1 cellular context compared by ENCODE assay signal in genomic region chr20:47711046-47711752, GRCh38.
TF ChIP-seq lines count a peak whose summit lies in the region.

No MANE protein-coding gene starts in this region.

TF ChIP-seq in HepG2, 621 proteins besides CTCF, POLR2A, EP300 and RAD21 (continued from another document and continues in another):
- TF ChIP-seq ZNF770 (CRISPR knock-in tag; IDR thresholded peaks at IDR 0.05) = peak; percentile 75
- no peak for TF ChIP-seq ZBTB21 (CRISPR knock-in tag; IDR thresholded peaks at IDR 0.05)
- TF ChIP-seq AHR (CRISPR knock-in tag; IDR thresholded peaks at IDR 0.05) = peak; percentile 98
- no peak for TF ChIP-seq NBN (conservative IDR thresholded peaks at IDR 0.05)
- TF ChIP-seq MZF1 (CRISPR knock-in tag; IDR thresholded peaks at IDR 0.05; ENCODE audit: borderline replicate concordance) = no peak
- TF ChIP-seq ZNF816 (CRISPR knock-in tag; IDR thresholded peaks at IDR 0.05; ENCODE audit: borderline replicate concordance) = no peak
- TF ChIP-seq, protein P1, sequence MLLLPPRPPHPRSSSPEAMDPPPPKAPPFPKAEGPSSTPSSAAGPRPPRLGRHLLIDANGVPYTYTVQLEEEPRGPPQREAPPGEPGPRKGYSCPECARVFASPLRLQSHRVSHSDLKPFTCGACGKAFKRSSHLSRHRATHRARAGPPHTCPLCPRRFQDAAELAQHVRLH (CRISPR knock-in tag; IDR thresholded peaks at IDR 0.05; ENCODE audit: borderline replicate concordance, low read depth) = peak; percentile 93
- TF ChIP-seq, protein P2, sequence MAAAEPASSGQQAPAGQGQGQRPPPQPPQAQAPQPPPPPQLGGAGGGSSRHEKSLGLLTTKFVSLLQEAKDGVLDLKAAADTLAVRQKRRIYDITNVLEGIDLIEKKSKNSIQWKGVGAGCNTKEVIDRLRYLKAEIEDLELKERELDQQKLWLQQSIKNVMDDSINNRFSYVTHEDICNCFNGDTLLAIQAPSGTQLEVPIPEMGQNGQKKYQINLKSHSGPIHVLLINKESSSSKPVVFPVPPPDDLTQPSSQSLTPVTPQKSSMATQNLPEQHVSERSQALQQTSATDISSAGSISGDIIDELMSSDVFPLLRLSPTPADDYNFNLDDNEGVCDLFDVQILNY (CRISPR knock-in tag; conservative IDR thresholded peaks at IDR 0.05) = no peak
- TF ChIP-seq EEA1 (CRISPR knock-in tag; IDR thresholded peaks at IDR 0.05; ENCODE audit: borderline replicate concordance) = no peak
- no peak; the same call in 1 of the 2 replicates for TF ChIP-seq NKX3-1 (CRISPR knock-in tag; IDR thresholded peaks at IDR 0.05)
- TF ChIP-seq ZNF180 (CRISPR knock-in tag; IDR thresholded peaks at IDR 0.05; ENCODE audit: borderline replicate concordance, low read depth) = no peak
- TF ChIP-seq, protein P3, sequence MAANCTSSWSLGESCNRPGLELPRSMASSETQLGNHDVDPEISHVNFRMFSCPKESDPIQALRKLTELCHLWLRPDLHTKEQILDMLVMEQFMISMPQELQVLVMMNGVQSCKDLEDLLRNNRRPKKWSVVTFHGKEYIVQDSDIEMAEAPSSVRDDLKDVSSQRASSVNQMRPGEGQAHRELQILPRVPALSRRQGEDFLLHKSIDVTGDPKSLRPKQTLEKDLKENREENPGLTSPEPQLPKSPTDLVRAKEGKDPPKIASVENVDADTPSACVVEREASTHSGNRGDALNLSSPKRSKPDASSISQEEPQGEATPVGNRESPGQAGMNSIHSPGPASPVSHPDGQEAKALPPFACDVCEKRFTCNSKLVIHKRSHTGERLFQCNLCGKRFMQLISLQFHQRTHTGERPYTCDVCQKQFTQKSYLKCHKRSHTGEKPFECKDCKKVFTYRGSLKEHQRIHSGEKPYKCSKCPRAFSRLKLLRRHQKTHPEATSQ (CRISPR knock-in tag; IDR thresholded peaks at IDR 0.05; ENCODE audit: borderline replicate concordance) = peak; percentile 84; the same call in 1 of the 2 replicates
- TF ChIP-seq ZBTB2 (CRISPR knock-in tag; IDR thresholded peaks at IDR 0.05; ENCODE audit: low read depth) = no peak
- peak; percentile 87 for TF ChIP-seq SIX1 (CRISPR knock-in tag; IDR thresholded peaks at IDR 0.05; ENCODE audit: borderline replicate concordance)
- TF ChIP-seq MAFG (CRISPR knock-in tag; IDR thresholded peaks at IDR 0.05) = no peak
- TF ChIP-seq, protein P4, sequence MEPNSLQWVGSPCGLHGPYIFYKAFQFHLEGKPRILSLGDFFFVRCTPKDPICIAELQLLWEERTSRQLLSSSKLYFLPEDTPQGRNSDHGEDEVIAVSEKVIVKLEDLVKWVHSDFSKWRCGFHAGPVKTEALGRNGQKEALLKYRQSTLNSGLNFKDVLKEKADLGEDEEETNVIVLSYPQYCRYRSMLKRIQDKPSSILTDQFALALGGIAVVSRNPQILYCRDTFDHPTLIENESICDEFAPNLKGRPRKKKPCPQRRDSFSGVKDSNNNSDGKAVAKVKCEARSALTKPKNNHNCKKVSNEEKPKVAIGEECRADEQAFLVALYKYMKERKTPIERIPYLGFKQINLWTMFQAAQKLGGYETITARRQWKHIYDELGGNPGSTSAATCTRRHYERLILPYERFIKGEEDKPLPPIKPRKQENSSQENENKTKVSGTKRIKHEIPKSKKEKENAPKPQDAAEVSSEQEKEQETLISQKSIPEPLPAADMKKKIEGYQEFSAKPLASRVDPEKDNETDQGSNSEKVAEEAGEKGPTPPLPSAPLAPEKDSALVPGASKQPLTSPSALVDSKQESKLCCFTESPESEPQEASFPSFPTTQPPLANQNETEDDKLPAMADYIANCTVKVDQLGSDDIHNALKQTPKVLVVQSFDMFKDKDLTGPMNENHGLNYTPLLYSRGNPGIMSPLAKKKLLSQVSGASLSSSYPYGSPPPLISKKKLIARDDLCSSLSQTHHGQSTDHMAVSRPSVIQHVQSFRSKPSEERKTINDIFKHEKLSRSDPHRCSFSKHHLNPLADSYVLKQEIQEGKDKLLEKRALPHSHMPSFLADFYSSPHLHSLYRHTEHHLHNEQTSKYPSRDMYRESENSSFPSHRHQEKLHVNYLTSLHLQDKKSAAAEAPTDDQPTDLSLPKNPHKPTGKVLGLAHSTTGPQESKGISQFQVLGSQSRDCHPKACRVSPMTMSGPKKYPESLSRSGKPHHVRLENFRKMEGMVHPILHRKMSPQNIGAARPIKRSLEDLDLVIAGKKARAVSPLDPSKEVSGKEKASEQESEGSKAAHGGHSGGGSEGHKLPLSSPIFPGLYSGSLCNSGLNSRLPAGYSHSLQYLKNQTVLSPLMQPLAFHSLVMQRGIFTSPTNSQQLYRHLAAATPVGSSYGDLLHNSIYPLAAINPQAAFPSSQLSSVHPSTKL (CRISPR knock-in tag; IDR thresholded peaks at IDR 0.05) = peak; percentile 95
- TF ChIP-seq PLRG1 (conservative IDR thresholded peaks at IDR 0.05) = no peak
- TF ChIP-seq ZNF280D (CRISPR knock-in tag; IDR thresholded peaks at IDR 0.05) = no peak
- TF ChIP-seq, protein P5, sequence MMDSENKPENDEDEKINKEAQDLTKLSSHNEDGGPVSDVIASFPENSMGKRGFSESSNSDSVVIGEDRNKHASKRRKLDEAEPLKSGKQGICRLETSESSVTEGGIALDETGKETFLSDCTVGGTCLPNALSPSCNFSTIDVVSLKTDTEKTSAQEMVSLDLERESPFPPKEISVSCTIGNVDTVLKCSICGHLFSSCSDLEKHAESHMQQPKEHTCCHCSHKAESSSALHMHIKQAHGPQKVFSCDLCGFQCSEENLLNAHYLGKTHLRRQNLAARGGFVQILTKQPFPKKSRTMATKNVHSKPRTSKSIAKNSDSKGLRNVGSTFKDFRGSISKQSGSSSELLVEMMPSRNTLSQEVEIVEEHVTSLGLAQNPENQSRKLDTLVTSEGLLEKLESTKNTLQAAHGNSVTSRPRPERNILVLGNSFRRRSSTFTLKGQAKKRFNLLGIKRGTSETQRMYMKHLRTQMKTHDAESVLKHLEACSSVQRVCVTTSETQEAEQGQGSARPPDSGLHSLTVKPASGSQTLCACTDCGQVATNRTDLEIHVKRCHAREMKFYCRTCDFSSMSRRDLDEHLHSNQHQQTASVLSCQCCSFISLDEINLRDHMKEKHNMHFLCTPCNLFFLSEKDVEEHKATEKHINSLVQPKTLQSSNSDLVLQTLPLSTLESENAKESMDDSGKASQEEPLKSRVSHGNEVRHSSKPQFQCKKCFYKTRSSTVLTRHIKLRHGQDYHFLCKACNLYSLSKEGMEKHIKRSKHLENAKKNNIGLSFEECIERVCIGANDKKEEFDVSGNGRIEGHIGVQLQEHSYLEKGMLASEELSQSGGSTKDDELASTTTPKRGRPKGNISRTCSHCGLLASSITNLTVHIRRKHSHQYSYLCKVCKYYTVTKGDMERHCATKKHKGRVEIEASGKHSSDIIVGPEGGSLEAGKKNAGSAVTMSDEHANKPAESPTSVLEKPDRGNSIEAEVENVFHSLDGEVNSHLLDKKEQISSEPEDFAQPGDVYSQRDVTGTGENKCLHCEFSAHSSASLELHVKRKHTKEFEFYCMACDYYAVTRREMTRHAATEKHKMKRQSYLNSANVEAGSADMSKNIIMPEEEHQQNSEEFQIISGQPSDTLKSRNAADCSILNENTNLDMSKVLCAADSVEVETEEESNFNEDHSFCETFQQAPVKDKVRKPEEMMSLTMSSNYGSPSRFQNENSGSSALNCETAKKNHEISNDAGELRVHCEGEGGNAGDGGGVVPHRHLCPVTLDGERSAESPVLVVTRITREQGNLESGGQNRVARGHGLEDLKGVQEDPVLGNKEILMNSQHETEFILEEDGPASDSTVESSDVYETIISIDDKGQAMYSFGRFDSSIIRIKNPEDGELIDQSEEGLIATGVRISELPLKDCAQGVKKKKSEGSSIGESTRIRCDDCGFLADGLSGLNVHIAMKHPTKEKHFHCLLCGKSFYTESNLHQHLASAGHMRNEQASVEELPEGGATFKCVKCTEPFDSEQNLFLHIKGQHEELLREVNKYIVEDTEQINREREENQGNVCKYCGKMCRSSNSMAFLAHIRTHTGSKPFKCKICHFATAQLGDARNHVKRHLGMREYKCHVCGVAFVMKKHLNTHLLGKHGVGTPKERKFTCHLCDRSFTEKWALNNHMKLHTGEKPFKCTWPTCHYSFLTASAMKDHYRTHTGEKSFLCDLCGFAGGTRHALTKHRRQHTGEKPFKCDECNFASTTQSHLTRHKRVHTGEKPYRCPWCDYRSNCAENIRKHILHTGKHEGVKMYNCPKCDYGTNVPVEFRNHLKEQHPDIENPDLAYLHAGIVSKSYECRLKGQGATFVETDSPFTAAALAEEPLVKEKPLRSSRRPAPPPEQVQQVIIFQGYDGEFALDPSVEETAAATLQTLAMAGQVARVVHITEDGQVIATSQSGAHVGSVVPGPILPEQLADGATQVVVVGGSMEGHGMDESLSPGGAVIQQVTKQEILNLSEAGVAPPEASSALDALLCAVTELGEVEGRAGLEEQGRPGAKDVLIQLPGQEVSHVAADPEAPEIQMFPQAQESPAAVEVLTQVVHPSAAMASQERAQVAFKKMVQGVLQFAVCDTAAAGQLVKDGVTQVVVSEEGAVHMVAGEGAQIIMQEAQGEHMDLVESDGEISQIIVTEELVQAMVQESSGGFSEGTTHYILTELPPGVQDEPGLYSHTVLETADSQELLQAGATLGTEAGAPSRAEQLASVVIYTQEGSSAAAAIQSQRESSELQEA (CRISPR knock-in tag; IDR thresholded peaks at IDR 0.05; ENCODE audit: not compliant biosample characterization) = no peak
- TF ChIP-seq, protein P6, sequence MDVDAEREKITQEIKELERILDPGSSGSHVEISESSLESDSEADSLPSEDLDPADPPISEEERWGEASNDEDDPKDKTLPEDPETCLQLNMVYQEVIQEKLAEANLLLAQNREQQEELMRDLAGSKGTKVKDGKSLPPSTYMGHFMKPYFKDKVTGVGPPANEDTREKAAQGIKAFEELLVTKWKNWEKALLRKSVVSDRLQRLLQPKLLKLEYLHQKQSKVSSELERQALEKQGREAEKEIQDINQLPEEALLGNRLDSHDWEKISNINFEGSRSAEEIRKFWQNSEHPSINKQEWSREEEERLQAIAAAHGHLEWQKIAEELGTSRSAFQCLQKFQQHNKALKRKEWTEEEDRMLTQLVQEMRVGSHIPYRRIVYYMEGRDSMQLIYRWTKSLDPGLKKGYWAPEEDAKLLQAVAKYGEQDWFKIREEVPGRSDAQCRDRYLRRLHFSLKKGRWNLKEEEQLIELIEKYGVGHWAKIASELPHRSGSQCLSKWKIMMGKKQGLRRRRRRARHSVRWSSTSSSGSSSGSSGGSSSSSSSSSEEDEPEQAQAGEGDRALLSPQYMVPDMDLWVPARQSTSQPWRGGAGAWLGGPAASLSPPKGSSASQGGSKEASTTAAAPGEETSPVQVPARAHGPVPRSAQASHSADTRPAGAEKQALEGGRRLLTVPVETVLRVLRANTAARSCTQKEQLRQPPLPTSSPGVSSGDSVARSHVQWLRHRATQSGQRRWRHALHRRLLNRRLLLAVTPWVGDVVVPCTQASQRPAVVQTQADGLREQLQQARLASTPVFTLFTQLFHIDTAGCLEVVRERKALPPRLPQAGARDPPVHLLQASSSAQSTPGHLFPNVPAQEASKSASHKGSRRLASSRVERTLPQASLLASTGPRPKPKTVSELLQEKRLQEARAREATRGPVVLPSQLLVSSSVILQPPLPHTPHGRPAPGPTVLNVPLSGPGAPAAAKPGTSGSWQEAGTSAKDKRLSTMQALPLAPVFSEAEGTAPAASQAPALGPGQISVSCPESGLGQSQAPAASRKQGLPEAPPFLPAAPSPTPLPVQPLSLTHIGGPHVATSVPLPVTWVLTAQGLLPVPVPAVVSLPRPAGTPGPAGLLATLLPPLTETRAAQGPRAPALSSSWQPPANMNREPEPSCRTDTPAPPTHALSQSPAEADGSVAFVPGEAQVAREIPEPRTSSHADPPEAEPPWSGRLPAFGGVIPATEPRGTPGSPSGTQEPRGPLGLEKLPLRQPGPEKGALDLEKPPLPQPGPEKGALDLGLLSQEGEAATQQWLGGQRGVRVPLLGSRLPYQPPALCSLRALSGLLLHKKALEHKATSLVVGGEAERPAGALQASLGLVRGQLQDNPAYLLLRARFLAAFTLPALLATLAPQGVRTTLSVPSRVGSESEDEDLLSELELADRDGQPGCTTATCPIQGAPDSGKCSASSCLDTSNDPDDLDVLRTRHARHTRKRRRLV (CRISPR knock-in tag; IDR thresholded peaks at IDR 0.05) = no peak
- no peak for TF ChIP-seq ZNF383 (CRISPR knock-in tag; IDR thresholded peaks at IDR 0.05; ENCODE audit: borderline replicate concordance)
- no peak for TF ChIP-seq TCF7L2 (IDR thresholded peaks at IDR 0.05; ENCODE audit: low read depth, low read length)
- no peak for TF ChIP-seq ZNF772 (CRISPR knock-in tag; IDR thresholded peaks at IDR 0.05)
- TF ChIP-seq TAF15 (IDR thresholded peaks at IDR 0.05; ENCODE audit: low read depth, low read length, poor library complexity, severe bottlenecking) = no peak
